8 cellular contexts compared by ENCODE assay signal in genomic region chr19:4732680-4733114, GRCh38.
DNase-seq lines count a peak whose midpoint lies in the region; ATAC-seq and TF ChIP-seq lines count a peak whose summit lies in the region.

No MANE protein-coding gene starts in this region.

- no peak overlapping the region for H3K27ac ChIP-seq in brain microvascular endothelial cell

- peak; percentile 70 for DNase-seq in NCI-H2107 treated with DMSO at 0.1 percent for 48 hours (lab: John Stamatoyannopoulos, UW; ENCODE audit: unreplicated experiment)
- no peak for DNase-seq in NCI-H2107 (lab: John Stamatoyannopoulos, UW)
- DNase-seq in NCI-H2029 treated with DMSO at 0.1 percent for 48 hours (lab: John Stamatoyannopoulos, UW): peak; percentile 61
- DNase-seq in T-helper 9 cell: peak; percentile 29
- DNase-seq in brain microvascular endothelial cell: no peak
- peak; percentile 61 for DNase-seq in inferior parietal cortex (ENCODE audit: extremely low spot score)
- DNase-seq in stimulated activated CD4-positive, alpha-beta T cell treated with anti-CD3 and anti-CD28 coated beads, Interleukin-1b, Interleukin-23, amount 100 ng/mL, for 24 hours (ENCODE audit: low read depth in 4 of 4, low spot score in 1 of 4): peak in 3 of 4 experiments; percentile 20 to 41 (median 24)

- in situ Hi-C loops in brain microvascular endothelial cell (cut with HindIII; ENCODE audit: low pct_ligation_motif_present, low sequenced_read_pairs): no loop called here

- TF ChIP-seq CTCF in brain microvascular endothelial cell (IDR thresholded peaks at IDR 0.05; ENCODE audit: low read depth, low read length, missing control alignments): peak; percentile 80

- H3K36me3 ChIP-seq in brain microvascular endothelial cell (replicated peaks): no peaks in the 10 kb centered on the region

- no peak for ATAC-seq in HG03439 (IDR thresholded peaks at IDR 0.05; ENCODE audit: unreplicated experiment)

- H3K27me3 ChIP-seq in brain microvascular endothelial cell (replicated peaks): no peaks in the 10 kb centered on the region

- no peak overlapping the region for H3K4me3 ChIP-seq in brain microvascular endothelial cell (ENCODE audit: low read depth, low read length)

Comparison
In these comparisons a context has a peak if more than half of its experiments do, and no peak if none do; other contexts are left out.
1. DNase-seq: peak in NCI-H2107 treated with DMSO at 0.1 percent for 48 hours (single experiment), NCI-H2029 treated with DMSO at 0.1 percent for 48 hours (single experiment), T-helper 9 cell (single experiment), inferior parietal cortex (single experiment) and stimulated activated CD4-positive, alpha-beta T cell treated with anti-CD3 and anti-CD28 coated beads, Interleukin-1b, Interleukin-23, amount 100 ng/mL, for 24 hours (3 of 4); none in NCI-H2107 (single experiment) and brain microvascular endothelial cell (single experiment).